14 cellular contexts compared by ENCODE assay signal in genomic region chr11:55714982-55715888, GRCh38. TPM values are rescaled to one million over a fixed set of nuclear protein-coding genes. Genes with fewer than 3 reads are reported as not detected.
DNase-seq lines count a peak whose midpoint lies in the region; ATAC-seq and TF ChIP-seq lines count a peak whose summit lies in the region.
"Had no signal": no experiment of that assay in that cellular context is flagged by ENCODE, and none has a peak within 500 bp of the region (broad histone marks: within the 10 kb centered on the region; RNA-seq: fewer than 3 reads in every experiment).

No MANE protein-coding gene starts in this region.

- H3K9me3 ChIP-seq in RWPE2 (ENCODE audit: severe bottlenecking), result no peaks in the 10 kb centered on the region
- no peaks in the 10 kb centered on the region for H3K9me3 ChIP-seq in testis

- no peaks in the 10 kb centered on the region for H3K36me3 ChIP-seq in RWPE2 (ENCODE audit: low read depth)
- H3K36me3 ChIP-seq in testis (ENCODE audit: low read depth, missing control alignments), result no peaks in the 10 kb centered on the region

- no peak overlapping the region for H3K27ac ChIP-seq in RWPE2 (ENCODE audit: poor library complexity, severe bottlenecking)
- no peak overlapping the region for H3K27ac ChIP-seq in testis

- peak; percentile 16 for TF ChIP-seq CTCF in RWPE2 (IDR thresholded peaks at IDR 0.05; ENCODE audit: poor library complexity, severe bottlenecking)
- peak in 2 of 3 experiments; percentile 13 to 42 for TF ChIP-seq CTCF in testis (IDR thresholded peaks at IDR 0.05)
- TF ChIP-seq CTCF in omental fat pad (IDR thresholded peaks at IDR 0.05), result no peak

- ATAC-seq in HG02798 (IDR thresholded peaks at IDR 0.05; ENCODE audit: poor library complexity, unreplicated experiment) (peak; percentile 64), RWPE2 (ENCODE audit: low read depth) (no peak), omental fat pad (ENCODE audit: low FRiP score) (no peak)
- ATAC-seq: right cardiac atrium had no signal

- DNase-seq in activated naive CD4-positive, alpha-beta T cell treated with anti-CD3 and anti-CD28 coated beads for 36 hours, result peak; percentile 13
- no peak for DNase-seq in activated naive CD4-positive, alpha-beta T cell treated with anti-CD3 and anti-CD28 coated beads, Interleukin-2, amount 50 U/mL, for 16 hours
- DNase-seq in RWPE2 (ENCODE audit: low spot score), result no peak
- peak; percentile 82 for DNase-seq in testis
- no peak for DNase-seq in omental fat pad (ENCODE audit: low spot score)
- no peak for DNase-seq in NCI-H2107 (lab: John Stamatoyannopoulos, UW)
- no peak for DNase-seq in NCI-H226
- DNase-seq: CD4-positive, CD25-positive, alpha-beta regulatory T cell; NCI-H1436 treated with DMSO at 0.1 percent for 48 hours; right cardiac atrium had no signal

- CTCF ChIA-PET in activated naive CD4-positive, alpha-beta T cell treated with anti-CD3 and anti-CD28 coated beads for 36 hours (lab: Charles Lee), result no interaction called here

- H3K4me3 ChIP-seq in RWPE2 (ENCODE audit: severe bottlenecking) (no peak overlapping the region), testis (no peak overlapping the region)

- no peaks in the 10 kb centered on the region for H3K36me3 Mint-ChIP-seq in activated naive CD4-positive, alpha-beta T cell treated with anti-CD3 and anti-CD28 coated beads for 36 hours (ENCODE audit: low read depth)
- H3K36me3 Mint-ChIP-seq: CD4-positive, CD25-positive, alpha-beta regulatory T cell had no signal

- H3K4me3 Mint-ChIP-seq in activated naive CD4-positive, alpha-beta T cell treated with anti-CD3 and anti-CD28 coated beads for 36 hours, result no peak overlapping the region
- H3K4me3 Mint-ChIP-seq: CD4-positive, CD25-positive, alpha-beta regulatory T cell; central memory CD8-positive, alpha-beta T cell; T-helper 1 cell treated with Interleukin-12 subunit alpha and Interleukin-12 subunit beta and Interleukin-4 antibody, amounts not matched to agents 30 μg/mL and 1 μg/mL, for 36 hours had no signal

- H3K27ac Mint-ChIP-seq in activated naive CD4-positive, alpha-beta T cell treated with anti-CD3 and anti-CD28 coated beads for 36 hours, result no peak overlapping the region
- H3K27ac Mint-ChIP-seq: CD4-positive, CD25-positive, alpha-beta regulatory T cell; T-helper 1 cell treated with Interleukin-12 subunit alpha and Interleukin-12 subunit beta and Interleukin-4 antibody, amounts not matched to agents 30 μg/mL and 1 μg/mL, for 36 hours had no signal

- no peak for TF ChIP-seq POLR2A in testis (IDR thresholded peaks at IDR 0.05)

- whole genome bisulfite sequencing in testis, 2 donors, result 22% methylated on average over 10 of the region's 10 CpGs

- H3K9me3 Mint-ChIP-seq in activated naive CD4-positive, alpha-beta T cell treated with anti-CD3 and anti-CD28 coated beads for 36 hours, result no peaks in the 10 kb centered on the region
- H3K9me3 Mint-ChIP-seq: central memory CD8-positive, alpha-beta T cell had no signal

- no peaks in the 10 kb centered on the region for H3K4me1 Mint-ChIP-seq in activated naive CD4-positive, alpha-beta T cell treated with anti-CD3 and anti-CD28 coated beads for 36 hours (ENCODE audit: low read depth)
- H3K4me1 Mint-ChIP-seq: CD4-positive, CD25-positive, alpha-beta regulatory T cell; central memory CD8-positive, alpha-beta T cell had no signal

- intact Hi-C loops in activated naive CD4-positive, alpha-beta T cell treated with anti-CD3 and anti-CD28 coated beads for 36 hours (cut with micrococcal nuclease), result loop anchor here (5.0 kb wide), 1 partner anchor 1067 kb away; no protein-coding TSS in a partner anchor
- intact Hi-C loops in testis (cut with DNase I; ENCODE audit: low total_unique reads), result no loop called here

- no peaks in the 10 kb centered on the region for H3K27me3 ChIP-seq in RWPE2 (ENCODE audit: insufficient read depth, poor library complexity, severe bottlenecking)
- no peaks in the 10 kb centered on the region for H3K27me3 ChIP-seq in testis

- no peaks in the 10 kb centered on the region for H3K27me3 Mint-ChIP-seq in activated naive CD4-positive, alpha-beta T cell treated with anti-CD3 and anti-CD28 coated beads for 36 hours (ENCODE audit: low read depth)
- H3K27me3 Mint-ChIP-seq: CD4-positive, CD25-positive, alpha-beta regulatory T cell; central memory CD8-positive, alpha-beta T cell had no signal

- H3K4me1 ChIP-seq in RWPE2 (ENCODE audit: insufficient read depth, poor library complexity, severe bottlenecking) (no peaks in the 10 kb centered on the region), testis (no peaks in the 10 kb centered on the region)

RNA-seq across cellular contexts. Expression of gene OR4C6, which starts 53.2 kb away (rescaled TPM):
- total RNA-seq in activated naive CD4-positive, alpha-beta T cell treated with anti-CD3 and anti-CD28 coated beads for 36 hours, result not detected
- total RNA-seq in testis (not detected), omental fat pad (not detected)
- not detected for polyA plus RNA-seq in testis (ENCODE audit: insufficient read depth, low read depth, low replicate concordance)
- total RNA-seq: CD4-positive, CD25-positive, alpha-beta regulatory T cell; liver; right cardiac atrium had no signal
- polyA plus RNA-seq: CD4-positive, CD25-positive, alpha-beta regulatory T cell; liver; right cardiac atrium had no signal

RNA-seq across cellular contexts. Expression of gene OR5D13, which starts 58.0 kb away (rescaled TPM):
- not detected for total RNA-seq in activated naive CD4-positive, alpha-beta T cell treated with anti-CD3 and anti-CD28 coated beads for 36 hours
- total RNA-seq in testis, result not detected
- not detected for polyA plus RNA-seq in testis (ENCODE audit: insufficient read depth, low read depth, low replicate concordance)
- total RNA-seq in omental fat pad, result not detected
- total RNA-seq: CD4-positive, CD25-positive, alpha-beta regulatory T cell; liver; right cardiac atrium had no signal
- polyA plus RNA-seq: CD4-positive, CD25-positive, alpha-beta regulatory T cell; liver; right cardiac atrium had no signal

Comparison
In these comparisons a context has a peak if more than half of its experiments do, and no peak if none do; other contexts are left out.
1. DNase-seq: peak in activated naive CD4-positive, alpha-beta T cell treated with anti-CD3 and anti-CD28 coated beads for 36 hours (single experiment) and testis (single experiment); none in activated naive CD4-positive, alpha-beta T cell treated with anti-CD3 and anti-CD28 coated beads, Interleukin-2, amount 50 U/mL, for 16 hours (single experiment), RWPE2 (single experiment), omental fat pad (single experiment), NCI-H2107 (single experiment) and NCI-H226 (single experiment).
2. CTCF ChIP-seq: peak in RWPE2 (single experiment) and testis (2 of 3); none in omental fat pad (0 of 3).